In the genomic region with DNA sequence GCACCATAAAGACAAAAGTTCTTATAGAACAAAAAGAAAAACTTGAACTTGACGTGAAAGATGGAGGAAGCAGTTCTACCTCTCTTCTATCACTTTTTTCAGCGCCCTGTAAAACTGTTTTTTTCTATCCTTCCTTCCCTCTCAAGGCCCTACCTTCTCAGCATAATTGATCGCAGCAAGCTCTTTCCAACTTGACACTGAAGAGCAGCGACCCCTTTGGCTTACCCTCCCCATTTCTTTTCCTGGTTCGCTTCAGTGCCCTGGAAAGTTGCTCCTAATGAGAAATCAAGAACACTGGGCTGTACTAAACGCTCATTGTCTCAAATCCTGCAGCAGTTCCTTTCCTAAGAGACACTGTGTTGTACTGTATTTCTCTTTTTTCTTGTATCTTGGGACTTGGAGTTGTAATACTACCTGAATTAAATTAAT, we compare ENCODE assay signal across 10 cellular contexts.
DNase-seq lines count a peak whose midpoint lies in the region; ATAC-seq and TF ChIP-seq lines count a peak whose summit lies in the region.
"Had no signal": no experiment of that assay in that cellular context is flagged by ENCODE, and none has a peak within 500 bp of the region (broad histone marks: within the 10 kb centered on the region; RNA-seq: fewer than 3 reads in every experiment).

No MANE protein-coding gene starts in this region.

- no peak for DNase-seq in PC-3
- no peak for DNase-seq in right cardiac atrium
- DNase-seq in sigmoid colon = no peak
- no peak for DNase-seq in activated CD4-positive, CD25-positive, alpha-beta regulatory T cell (lab: John Stamatoyannopoulos, UW)
- no peak for DNase-seq in HCEC 1CT
- DNase-seq in NCI-H146 treated with DMSO at 0.1 percent for 48 hours (lab: John Stamatoyannopoulos, UW; ENCODE audit: unreplicated experiment) = no peak
- DNase-seq in AG20443 (ENCODE audit: low spot score) = no peak
- DNase-seq: GOT3 had no signal

- peak overlapping the region; percentile 93 for H3K4me2 ChIP-seq in PC-3 (ENCODE audit: low read length)

- 8% methylated on average over 6 of the region's 6 CpGs for WGBS in right cardiac atrium
- WGBS in sigmoid colon, 2 donors = 5 to 18% methylated on average over 6 of the region's 6 CpGs

- no peak for TF ChIP-seq POLR2A in sigmoid colon (IDR thresholded peaks at IDR 0.05)

- H3K4me1 ChIP-seq in PC-3 (ENCODE audit: insufficient read depth, low read length) (peaks cover 22% of the 10 kb centered on the region), right cardiac atrium (ENCODE audit: control insufficient read depth, insufficient read depth, low read length) (no peaks in the 10 kb centered on the region), sigmoid colon (peaks cover 0 to 12% (median 7%) of the 10 kb centered on the region in 4 donors)
- H3K4me1 ChIP-seq: SJCRH30 had no signal

- H2AFZ ChIP-seq in PC-3 (ENCODE audit: low read length) = peak overlapping the region; percentile 80

- H3F3A ChIP-seq in PC-3 (ENCODE audit: low read length, unreplicated experiment) = no peaks in the 10 kb centered on the region

- no peaks in the 10 kb centered on the region for H4K20me1 ChIP-seq in PC-3 (ENCODE audit: low read length)

- H3K27ac ChIP-seq in PC-3 (ENCODE audit: low read length) = no peak overlapping the region
- H3K27ac ChIP-seq in right cardiac atrium (ENCODE audit: low read length) = peak overlapping the region; percentile 69
- peak overlapping the region in 3 of 4 donors; percentile 76 to 79 (median 78) for H3K27ac ChIP-seq in sigmoid colon
- H3K27ac ChIP-seq: SJCRH30 had no signal

- TF ChIP-seq EP300 in sigmoid colon (IDR thresholded peaks at IDR 0.05) = no peak

- TSS peak; percentile 32 for BruUV-seq in PC-3 (replicated peaks; lab: Mats Ljungman, UMichigan)

- intact Hi-C loops in PC-3 (cut with micrococcal nuclease) (loop anchor here (1.0 to 10.0 kb wide), 6 partner anchors 74 to 525 kb away; no protein-coding TSS in a partner anchor), right cardiac atrium (cut with DNase I) (loop anchor here in 3 of 4 donors (5.0 to 10.0 kb wide), 4 partner anchors 39 to 527 kb away; no protein-coding TSS in a partner anchor), sigmoid colon (cut with DNase I) (no loop called here)

- no peaks in the 10 kb centered on the region for H3K79me2 ChIP-seq in PC-3 (ENCODE audit: low read length)

- CTCF ChIA-PET in PC-3 (lab: Charles Lee) = interaction anchor here (0.6 kb wide), 1 partner anchor 536 kb away, joined by 3 read pairs; no protein-coding TSS in a partner anchor

- H3K9me3 ChIP-seq in PC-3 (ENCODE audit: low read length) = no peaks in the 10 kb centered on the region
- H3K9me3 ChIP-seq in right cardiac atrium (ENCODE audit: control insufficient read depth, low read length) = no peaks in the 10 kb centered on the region
- no peaks in the 10 kb centered on the region for H3K9me3 ChIP-seq in sigmoid colon
- H3K9me3 ChIP-seq: SJCRH30 had no signal

- no peaks in the 10 kb centered on the region for H3K9me2 ChIP-seq in PC-3 (replicated peaks; ENCODE audit: low read length)

- H3K27me3 ChIP-seq in PC-3 (ENCODE audit: low read length) (peaks cover 16% of the 10 kb centered on the region), right cardiac atrium (ENCODE audit: control insufficient read depth, insufficient read depth) (no peaks in the 10 kb centered on the region), sigmoid colon (peaks cover 0 to 6% (median 0%) of the 10 kb centered on the region in 3 donors)

- peak; percentile 2 for ATAC-seq in GM18907 (IDR thresholded peaks at IDR 0.05; ENCODE audit: unreplicated experiment)
- no peak for ATAC-seq in PC-3
- no peak for ATAC-seq in right cardiac atrium

- POLR2A ChIA-PET in PC-3 (lab: Charles Lee; ENCODE audit: unreplicated experiment) = no interaction called here

- H3K4me3 ChIP-seq in PC-3 (ENCODE audit: low read length) (peak overlapping the region; percentile 76), right cardiac atrium (ENCODE audit: low read length) (peak overlapping the region; percentile 81), sigmoid colon (peak overlapping the region; percentile 52 to 82 (median 60))

- H3K9ac ChIP-seq in PC-3 (ENCODE audit: low read length) = no peak overlapping the region

- no peaks in the 10 kb centered on the region for H3K36me3 ChIP-seq in PC-3 (ENCODE audit: low read depth, low read length)
- no peaks in the 10 kb centered on the region for H3K36me3 ChIP-seq in sigmoid colon
- H3K36me3 ChIP-seq: SJCRH30 had no signal

- TF ChIP-seq CTCF in PC-3 (conservative IDR thresholded peaks at IDR 0.05; ENCODE audit: low read depth, low read length) = no peak
- TF ChIP-seq CTCF in sigmoid colon (IDR thresholded peaks at IDR 0.05) = no peak
